Comparison of ENCODE assay signal across 1 cellular context in the genomic region with DNA sequence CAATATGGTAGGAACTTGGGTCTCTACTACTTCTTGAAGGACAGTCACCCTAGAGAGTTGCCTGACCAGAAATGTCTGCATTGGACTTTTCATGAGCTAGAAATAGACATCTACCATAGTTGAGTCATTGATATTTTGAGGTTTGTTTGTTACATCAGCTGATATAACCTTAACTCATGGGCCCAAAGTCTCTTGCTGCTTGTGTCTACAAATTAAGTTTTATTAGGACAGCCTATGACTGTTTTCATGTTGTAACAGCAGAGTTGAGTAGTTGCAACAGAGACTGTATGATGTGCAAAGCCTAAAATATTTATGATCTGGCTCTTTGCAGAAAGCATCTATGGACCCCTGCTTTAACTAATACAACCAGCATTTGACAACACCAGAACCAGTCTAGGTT.
TF ChIP-seq lines count a peak whose summit lies in the region.

No MANE protein-coding gene starts in this region.

TF ChIP-seq in K562, 482 proteins besides CTCF, POLR2A, EP300 and RAD21 (continued from another document):
- TF ChIP-seq, protein P1, sequence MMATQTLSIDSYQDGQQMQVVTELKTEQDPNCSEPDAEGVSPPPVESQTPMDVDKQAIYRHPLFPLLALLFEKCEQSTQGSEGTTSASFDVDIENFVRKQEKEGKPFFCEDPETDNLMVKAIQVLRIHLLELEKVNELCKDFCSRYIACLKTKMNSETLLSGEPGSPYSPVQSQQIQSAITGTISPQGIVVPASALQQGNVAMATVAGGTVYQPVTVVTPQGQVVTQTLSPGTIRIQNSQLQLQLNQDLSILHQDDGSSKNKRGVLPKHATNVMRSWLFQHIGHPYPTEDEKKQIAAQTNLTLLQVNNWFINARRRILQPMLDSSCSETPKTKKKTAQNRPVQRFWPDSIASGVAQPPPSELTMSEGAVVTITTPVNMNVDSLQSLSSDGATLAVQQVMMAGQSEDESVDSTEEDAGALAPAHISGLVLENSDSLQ (IDR thresholded peaks at IDR 0.05), result peak; percentile 23; the same call in 1 of the 2 replicates
- TF ChIP-seq NR2F6 (CRISPR knock-in tag; IDR thresholded peaks at IDR 0.05), result no peak
